In the genomic region with DNA sequence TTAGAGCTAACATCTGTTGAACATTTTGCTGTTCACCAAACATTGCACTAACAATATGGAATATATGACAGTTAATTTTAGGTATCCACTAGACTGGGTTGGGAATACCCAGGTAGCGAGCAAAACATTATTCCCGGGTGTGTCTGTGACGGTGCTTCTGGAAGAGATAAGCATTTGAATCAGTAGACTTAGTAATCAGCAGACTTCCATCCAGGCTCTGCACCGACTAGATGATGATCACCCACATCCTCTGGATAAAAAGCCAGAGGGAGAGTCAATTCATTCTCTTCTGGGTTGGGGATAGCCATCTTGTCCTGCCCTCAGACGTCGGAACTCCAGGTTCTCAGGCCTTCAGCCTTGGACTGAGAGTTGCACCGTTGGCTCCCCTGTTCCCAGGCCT, we compare ENCODE assay signal across 1 cellular context.
TF ChIP-seq lines count a peak whose summit lies in the region.

No MANE protein-coding gene starts in this region.

TF ChIP-seq in HepG2, 621 proteins besides CTCF, POLR2A, EP300 and RAD21 (continued from another document):
- TF ChIP-seq, protein P1, sequence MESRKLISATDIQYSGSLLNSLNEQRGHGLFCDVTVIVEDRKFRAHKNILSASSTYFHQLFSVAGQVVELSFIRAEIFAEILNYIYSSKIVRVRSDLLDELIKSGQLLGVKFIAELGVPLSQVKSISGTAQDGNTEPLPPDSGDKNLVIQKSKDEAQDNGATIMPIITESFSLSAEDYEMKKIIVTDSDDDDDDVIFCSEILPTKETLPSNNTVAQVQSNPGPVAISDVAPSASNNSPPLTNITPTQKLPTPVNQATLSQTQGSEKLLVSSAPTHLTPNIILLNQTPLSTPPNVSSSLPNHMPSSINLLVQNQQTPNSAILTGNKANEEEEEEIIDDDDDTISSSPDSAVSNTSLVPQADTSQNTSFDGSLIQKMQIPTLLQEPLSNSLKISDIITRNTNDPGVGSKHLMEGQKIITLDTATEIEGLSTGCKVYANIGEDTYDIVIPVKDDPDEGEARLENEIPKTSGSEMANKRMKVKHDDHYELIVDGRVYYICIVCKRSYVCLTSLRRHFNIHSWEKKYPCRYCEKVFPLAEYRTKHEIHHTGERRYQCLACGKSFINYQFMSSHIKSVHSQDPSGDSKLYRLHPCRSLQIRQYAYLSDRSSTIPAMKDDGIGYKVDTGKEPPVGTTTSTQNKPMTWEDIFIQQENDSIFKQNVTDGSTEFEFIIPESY (CRISPR knock-in tag; IDR thresholded peaks at IDR 0.05) = no peak
